Comparison of ENCODE assay signal across 1 cellular context in genomic region chr15:74599156-74599555, GRCh38.
TF ChIP-seq lines count a peak whose summit lies in the region.

No MANE protein-coding gene starts in this region.

TF ChIP-seq in SK-N-SH, 30 proteins besides CTCF, POLR2A, EP300 and RAD21 (continued from another document):
- no peak for TF ChIP-seq FOXJ3 (CRISPR knock-in tag; IDR thresholded peaks at IDR 0.05)
- no peak for TF ChIP-seq NRF1 (IDR thresholded peaks at IDR 0.05; ENCODE audit: low read depth, low read length)
- TF ChIP-seq TEAD4 (IDR thresholded peaks at IDR 0.05; ENCODE audit: borderline replicate concordance, insufficient read depth) = no peak
- TF ChIP-seq POLR2AphosphoS5 (IDR thresholded peaks at IDR 0.05; ENCODE audit: low read depth, low read length) = no peak
- TF ChIP-seq ELF1 (IDR thresholded peaks at IDR 0.05) = no peak
- TF ChIP-seq RCOR1 (IDR thresholded peaks at IDR 0.05; ENCODE audit: low read length) = no peak
- TF ChIP-seq GATA2 (CRISPR knock-in tag; IDR thresholded peaks at IDR 0.05) = no peak
- TF ChIP-seq EZH2phosphoT487 (IDR thresholded peaks at IDR 0.05; ENCODE audit: borderline replicate concordance, low read depth) = no peak
- TF ChIP-seq GABPA (IDR thresholded peaks at IDR 0.05; ENCODE audit: low read depth) = no peak
- TF ChIP-seq NFIC (IDR thresholded peaks at IDR 0.05; ENCODE audit: borderline replicate concordance) = no peak
- no peak for TF ChIP-seq TCF12 (IDR thresholded peaks at IDR 0.05)
- TF ChIP-seq FOXM1 (IDR thresholded peaks at IDR 0.05; ENCODE audit: low read depth) = no peak
- no peak for TF ChIP-seq MEF2A (IDR thresholded peaks at IDR 0.05; ENCODE audit: borderline replicate concordance, low read depth)
